Comparison of ENCODE assay signal across 1 cellular context in genomic region chr5:172696171-172696849, GRCh38.
TF ChIP-seq lines count a peak whose summit lies in the region.

No MANE protein-coding gene starts in this region.

TF ChIP-seq in GM12878, 131 proteins besides CTCF, POLR2A, EP300 and RAD21 (continued from another document):
- TF ChIP-seq CEBPZ (IDR thresholded peaks at IDR 0.05; ENCODE audit: low read depth, low read length) (no peak), KLF5 (IDR thresholded peaks at IDR 0.05; ENCODE audit: partially characterized antibody) (no peak), MYC (IDR thresholded peaks at IDR 0.05; ENCODE audit: insufficient read depth, insufficient read length, insufficient replicate concordance, low read length, severe bottlenecking) (no peak), ELK1 (IDR thresholded peaks at IDR 0.05; ENCODE audit: low read depth, low read length) (no peak), GATAD2B (conservative IDR thresholded peaks at IDR 0.05; ENCODE audit: low read depth) (no peak), RFX5 (IDR thresholded peaks at IDR 0.05; ENCODE audit: low read depth, low read length) (no peak), MLLT1 (IDR thresholded peaks at IDR 0.05) (no peak), ZSCAN29 (IDR thresholded peaks at IDR 0.05) (no peak), EZH2 (IDR thresholded peaks at IDR 0.05; ENCODE audit: borderline replicate concordance, control insufficient read depth, low read depth, low read length) (no peak), ZBED1 (IDR thresholded peaks at IDR 0.05; ENCODE audit: borderline replicate concordance) (no peak), IRF4 (IDR thresholded peaks at IDR 0.05; ENCODE audit: low read depth, low read length) (no peak), EGR1 (IDR thresholded peaks at IDR 0.05; ENCODE audit: borderline replicate concordance in 1 of 2, low read depth in 2 of 2, low read length in 2 of 2) (no peak), SP1 (IDR thresholded peaks at IDR 0.05; ENCODE audit: low read depth, low read length) (no peak)
TF ChIP-seq in GM12878: peak in this region for 0.
